ENCODE assay signal across 8 cellular contexts in the genomic region with DNA sequence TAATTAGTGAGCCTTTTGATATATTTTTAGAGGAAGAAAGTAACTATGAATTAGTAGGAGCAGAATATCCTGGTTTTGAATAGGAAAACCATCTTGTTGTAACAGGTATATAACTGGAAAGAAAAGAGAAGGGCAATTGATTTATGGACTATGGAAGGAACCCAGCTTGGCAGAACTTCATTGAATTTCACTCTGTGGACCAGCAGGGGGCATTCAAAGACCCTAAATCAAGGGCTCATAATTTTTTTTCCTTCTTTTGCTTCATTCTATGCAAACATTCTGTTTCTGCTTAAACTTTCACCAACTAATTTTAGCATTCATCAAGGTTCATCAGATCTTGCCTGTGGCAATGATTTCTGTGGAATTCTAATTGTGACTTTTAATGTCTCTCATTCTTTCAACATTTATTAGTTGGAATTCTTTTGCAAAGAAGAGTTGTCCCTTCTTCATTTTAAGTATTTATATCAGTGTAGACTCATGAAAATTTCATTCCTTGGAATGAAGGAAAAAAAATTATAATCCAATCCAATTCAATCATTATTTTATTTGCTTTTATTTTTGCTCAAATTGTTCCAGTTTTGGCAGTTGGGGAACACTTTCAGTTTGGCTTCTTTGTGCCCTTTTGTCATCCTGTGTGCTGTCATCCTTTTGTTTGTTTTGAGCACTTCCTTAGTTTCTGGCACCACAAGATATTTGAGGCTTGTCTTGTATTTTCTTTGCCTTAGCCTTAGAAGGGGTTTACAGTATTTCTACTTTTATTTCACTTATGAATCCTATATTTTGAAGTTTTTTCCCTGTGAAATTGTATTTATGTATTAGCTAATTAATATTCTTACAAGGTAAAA. TPM values are rescaled to one million over a fixed set of nuclear protein-coding genes. Genes with fewer than 3 reads are reported as not detected.
DNase-seq lines count a peak whose midpoint lies in the region; ATAC-seq, FAIRE-seq and TF ChIP-seq lines count a peak whose summit lies in the region.

No MANE protein-coding gene starts in this region.

- DNase-seq in activated T-cell treated with anti-CD3 and anti-CD28 coated beads, Interleukin-2, amount 50 U/mL, for 4 hours, result peak; percentile 26
- DNase-seq in activated T-cell treated with anti-CD3 and anti-CD28 coated beads, Interleukin-2, amount 50 U/mL, for 48 hours, result no peak
- peak; percentile 66 for DNase-seq in RCC 7860 (ENCODE audit: low spot score)
- DNase-seq in brain microvascular endothelial cell, result peak; percentile 29
- peak; percentile 81 for DNase-seq in kidney tubule cell (ENCODE audit: low spot score)
- DNase-seq in G401 (ENCODE audit: low spot score), result no peak

- in situ Hi-C loops in brain microvascular endothelial cell (cut with HindIII; ENCODE audit: low pct_ligation_motif_present, low sequenced_read_pairs) (loop anchor here (25.0 kb wide), 1 partner anchor 728 kb away; no protein-coding TSS in a partner anchor), G401 (cut with HindIII; ENCODE audit: low sequenced_read_pairs) (loop anchor here (25.0 kb wide), 1 partner anchor 428 kb away; no protein-coding TSS in a partner anchor)

- H3K36me3 ChIP-seq in brain microvascular endothelial cell (replicated peaks) (no peaks in the 10 kb centered on the region), stomach smooth muscle (ENCODE audit: control insufficient read depth in 2 of 2, insufficient read depth in 2 of 2, low read length in 2 of 2) (no peaks in the 10 kb centered on the region)

- H3K4me3 ChIP-seq in brain microvascular endothelial cell (ENCODE audit: low read depth, low read length), result no peak overlapping the region
- no peak overlapping the region for H3K4me3 ChIP-seq in stomach smooth muscle (ENCODE audit: low read length in 2 of 2)

- H3K4me1 Mint-ChIP-seq in activated T-cell treated with anti-CD3 and anti-CD28 coated beads, Interleukin-2, amount 50 U/mL, for 4 hours (ENCODE audit: low read depth), result peaks cover 43% of the 10 kb centered on the region

- H3K9ac ChIP-seq in stomach smooth muscle (ENCODE audit: low read length in 2 of 2), result no peak overlapping the region

- no peak overlapping the region for H3K4me3 Mint-ChIP-seq in activated T-cell treated with anti-CD3 and anti-CD28 coated beads, Interleukin-2, amount 50 U/mL, for 4 hours

- ATAC-seq in activated T-cell treated with anti-CD3 and anti-CD28 coated beads, Interleukin-2, amount 50 U/mL, for 4 hours, result peak; percentile 48 to 68
- ATAC-seq in HG03159 (IDR thresholded peaks at IDR 0.05; ENCODE audit: unreplicated experiment), result peak; percentile 42

- H3K27ac ChIP-seq in brain microvascular endothelial cell (no peak overlapping the region), stomach smooth muscle (ENCODE audit: low read length) (peak overlapping the region; percentile 19)

- peak; percentile 83 for FAIRE-seq in RCC 7860 (lab: Jason Lieb, UNC)

- H3K27me3 Mint-ChIP-seq in activated T-cell treated with anti-CD3 and anti-CD28 coated beads, Interleukin-2, amount 50 U/mL, for 4 hours (ENCODE audit: low read depth), result no peaks in the 10 kb centered on the region

- H3K36me3 Mint-ChIP-seq in activated T-cell treated with anti-CD3 and anti-CD28 coated beads, Interleukin-2, amount 50 U/mL, for 4 hours (ENCODE audit: insufficient read depth), result peaks cover 9% of the 10 kb centered on the region

- no peaks in the 10 kb centered on the region for H3K9me3 Mint-ChIP-seq in activated T-cell treated with anti-CD3 and anti-CD28 coated beads, Interleukin-2, amount 50 U/mL, for 4 hours

- peaks cover 6% of the 10 kb centered on the region for H3K4me1 ChIP-seq in stomach smooth muscle (ENCODE audit: control insufficient read depth, insufficient read depth, low read length)

- H3K27me3 ChIP-seq in brain microvascular endothelial cell (replicated peaks) (no peaks in the 10 kb centered on the region), stomach smooth muscle (ENCODE audit: control insufficient read depth in 1 of 2, insufficient read depth in 2 of 2, low read length in 2 of 2) (no peaks in the 10 kb centered on the region)

- peak; percentile 76 for TF ChIP-seq CTCF in brain microvascular endothelial cell (IDR thresholded peaks at IDR 0.05; ENCODE audit: low read depth, low read length, missing control alignments)

- no peaks in the 10 kb centered on the region for H3K9me3 ChIP-seq in stomach smooth muscle (ENCODE audit: control insufficient read depth in 2 of 2, low read length in 2 of 2)

RNA-seq across cellular contexts. Expression of a gene that starts 30.4 kb away (rescaled TPM):
- total RNA-seq in activated T-cell treated with anti-CD3 and anti-CD28 coated beads, Interleukin-2, amount 50 U/mL, for 4 hours, result 10 to 100 TPM; 13.8 to 14.1 (median 13.8) TPM
- total RNA-seq in G401 (2014; rRNA removed; shearing (Covaris generic)), result 12.3 and 13.9 TPM in 2 replicates

RNA-seq across cellular contexts. Expression of a gene that starts 39.9 kb away (rescaled TPM):
- 10 to 100 TPM; 54.9 to 93.3 (median 88.8) TPM for total RNA-seq in activated T-cell treated with anti-CD3 and anti-CD28 coated beads, Interleukin-2, amount 50 U/mL, for 4 hours
- 4.7 and 15.7 TPM in 2 replicates for total RNA-seq in G401 (2014; rRNA removed; shearing (Covaris generic))

Comparison
In these comparisons a context has a peak if more than half of its experiments do, and no peak if none do; other contexts are left out.
1. DNase-seq: peak in activated T-cell treated with anti-CD3 and anti-CD28 coated beads, Interleukin-2, amount 50 U/mL, for 4 hours (single experiment), RCC 7860 (single experiment), brain microvascular endothelial cell (single experiment) and kidney tubule cell (single experiment); none in activated T-cell treated with anti-CD3 and anti-CD28 coated beads, Interleukin-2, amount 50 U/mL, for 48 hours (0 of 2) and G401 (single experiment).